ENCODE assay signal across 20 cellular contexts in genomic region chr17:48553837-48554236, GRCh38. TPM values are rescaled to one million over a fixed set of nuclear protein-coding genes. Genes with fewer than 3 reads are reported as not detected.
DNase-seq lines count a peak whose midpoint lies in the region; ATAC-seq and TF ChIP-seq lines count a peak whose summit lies in the region.
"Had no signal": no experiment of that assay in that cellular context is flagged by ENCODE, and none has a peak within 500 bp of the region (broad histone marks: within the 10 kb centered on the region; RNA-seq: fewer than 3 reads in every experiment).

No MANE protein-coding gene starts in this region.

- no peak for TF ChIP-seq POLR2A in transverse colon (IDR thresholded peaks at IDR 0.05)

- H3K36me3 Mint-ChIP-seq in endodermal cell (ENCODE audit: low read depth) (no peaks in the 10 kb centered on the region), nephron (ENCODE audit: low read depth) (peaks cover 34% of the 10 kb centered on the region)
- H3K36me3 Mint-ChIP-seq: activated naive CD8-positive, alpha-beta T cell had no signal

- H3K9me3 ChIP-seq in endodermal cell (ENCODE audit: control insufficient read depth, low read length) (no peaks in the 10 kb centered on the region), transverse colon (no peaks in the 10 kb centered on the region)

- peaks cover 99% of the 10 kb centered on the region for H3K27me3 Mint-ChIP-seq in endodermal cell (ENCODE audit: insufficient read depth)
- peaks cover 12% of the 10 kb centered on the region for H3K27me3 Mint-ChIP-seq in nephron (ENCODE audit: low read depth)

- H3K4me1 Mint-ChIP-seq in endodermal cell (peaks cover 12% of the 10 kb centered on the region), nephron (peaks cover 73% of the 10 kb centered on the region)

- H3K27ac ChIP-seq in endodermal cell (ENCODE audit: low read depth, low read length) (peak overlapping the region; percentile 42), transverse colon (peak overlapping the region; percentile 89 to 95 (median 94))
- H3K27ac ChIP-seq: 22Rv1 had no signal

- DNase-seq in DMS79 treated with DMSO at 0.1 percent for 48 hours (lab: John Stamatoyannopoulos, UW) (peak; percentile 38), DMS79 (lab: John Stamatoyannopoulos, UW) (no peak), endodermal cell (no peak), transverse colon (no peak), COLO829 (ENCODE audit: low spot score) (no peak)
- no peak for DNase-seq in activated CD8-positive, alpha-beta memory T cell treated with anti-CD3 and anti-CD28 coated beads, Interleukin-2, amount 50 U/mL, for 4 hours
- DNase-seq: activated B cell treated with CpG ODN at 0.5 μM for 24 hours; GF-D8; GOT3; NCI-H1092 treated with DMSO at 0.1 percent for 48 hours; NCI-H2227 treated with DMSO at 0.1 percent for 48 hours; stimulated activated CD4-positive, alpha-beta T cell treated with anti-CD3 and anti-CD28 coated beads, Interleukin-4, amount 100 ng/mL, for 24 hours had no signal

- H3K4me3 ChIP-seq in endodermal cell (ENCODE audit: low read length): peak overlapping the region; percentile 73
- H3K4me3 ChIP-seq in transverse colon: peak overlapping the region in 1 of 4 donors; percentile 54

- no peak for TF ChIP-seq CTCF in endodermal cell (conservative IDR thresholded peaks at IDR 0.05)
- TF ChIP-seq CTCF in nephron (IDR thresholded peaks at IDR 0.05; ENCODE audit: unreplicated experiment in 3 of 3): no peak
- TF ChIP-seq CTCF in transverse colon (IDR thresholded peaks at IDR 0.05): no peak

- no peak overlapping the region for H3K9ac ChIP-seq in endodermal cell (ENCODE audit: extremely low read depth, low read length, poor library complexity, severe bottlenecking)

- peaks cover 99% of the 10 kb centered on the region for H3K27me3 ChIP-seq in endodermal cell (ENCODE audit: control insufficient read depth, insufficient read depth, low read length, poor library complexity, severe bottlenecking)
- no peaks in the 10 kb centered on the region for H3K27me3 ChIP-seq in transverse colon

- H3K36me3 ChIP-seq in endodermal cell (ENCODE audit: control insufficient read depth, insufficient read depth, low read length) (no peaks in the 10 kb centered on the region), transverse colon (no peaks in the 10 kb centered on the region)

- intact Hi-C loops in transverse colon (cut with DNase I; ENCODE audit: low total_unique reads): no loop called here

- H3K27ac Mint-ChIP-seq in endodermal cell (no peak overlapping the region), nephron (peak overlapping the region; percentile 97 to 100 (median 99))
- H3K27ac Mint-ChIP-seq: activated B cell treated with CpG ODN at 0.5 μM for 24 hours; activated naive CD8-positive, alpha-beta T cell; dendritic cell treated with granulocyte-macrophage colony-stimulating factor and Interleukin-4, amounts not matched to agents 40 ng/mL and 50 ng/mL, for 4 days; stimulated activated effector memory CD8-positive, alpha-beta T cell treated with anti-CD3 and anti-CD28 coated beads, Interleukin-12 subunit alpha, Interleukin-12 subunit beta, amount 100 ng/mL, for 72 hours had no signal

- no peak for TF ChIP-seq EP300 in transverse colon (IDR thresholded peaks at IDR 0.05; ENCODE audit: low read depth)

- H3K4me1 ChIP-seq in endodermal cell (ENCODE audit: control insufficient read depth, insufficient read depth, low read length) (peaks cover 10% of the 10 kb centered on the region), transverse colon (peaks cover 18 to 82% (median 48%) of the 10 kb centered on the region in 4 donors)

- in situ Hi-C loops in transverse colon (cut with MboI; ENCODE audit: low pct_ligation_motif_present in 1 of 4, low pct_unique_long_range_greater_than_20kb in 1 of 4, low sequenced_read_pairs in 3 of 4): no loop called here

- H3K4me3 Mint-ChIP-seq in endodermal cell (no peak overlapping the region), nephron (peak overlapping the region; percentile 76 to 88 (median 83))
- H3K4me3 Mint-ChIP-seq: activated B cell treated with CpG ODN at 0.5 μM for 24 hours; dendritic cell treated with granulocyte-macrophage colony-stimulating factor and Interleukin-4, amounts not matched to agents 40 ng/mL and 50 ng/mL, for 4 days; stimulated activated effector memory CD8-positive, alpha-beta T cell treated with anti-CD3 and anti-CD28 coated beads, Interleukin-12 subunit alpha, Interleukin-12 subunit beta, amount 100 ng/mL, for 72 hours had no signal

- H3K9me3 Mint-ChIP-seq in endodermal cell (no peaks in the 10 kb centered on the region), nephron (no peaks in the 10 kb centered on the region)
- H3K9me3 Mint-ChIP-seq: activated B cell treated with CpG ODN at 0.5 μM for 24 hours; dendritic cell treated with granulocyte-macrophage colony-stimulating factor and Interleukin-4, amounts not matched to agents 40 ng/mL and 50 ng/mL, for 4 days; stimulated activated effector memory CD8-positive, alpha-beta T cell treated with anti-CD3 and anti-CD28 coated beads, Interleukin-12 subunit alpha, Interleukin-12 subunit beta, amount 100 ng/mL, for 72 hours had no signal

- no peak for ATAC-seq in GM21515 (IDR thresholded peaks at IDR 0.05; ENCODE audit: unreplicated experiment)
- ATAC-seq: stimulated activated effector memory CD8-positive, alpha-beta T cell treated with anti-CD3 and anti-CD28 coated beads, Interleukin-12 subunit alpha, Interleukin-12 subunit beta, amount 100 ng/mL, for 72 hours had no signal

- 25 to 29% methylated on average over 1 of the region's 1 CpG for WGBS in endodermal cell (ENCODE audit: insufficient coverage in 1 of 2, insufficient read length in 1 of 2), 2 experiments
- 61 to 67% methylated on average over 1 of the region's 1 CpG for WGBS in transverse colon (ENCODE audit: low coverage in 1 of 2), 2 donors

RNA-seq across cellular contexts. Expression of gene HOXB2, which starts 8.9 kb away (rescaled TPM):
- under 1 TPM in 1 of 2 donors, not detected in 1; 0.22 TPM for total RNA-seq in endodermal cell
- polyA plus RNA-seq in endodermal cell (2013, experiment 1 of 2): 121 TPM
- 124 TPM for polyA plus RNA-seq in endodermal cell (2013, experiment 2 of 2)
- total RNA-seq in transverse colon: 10 to 100 TPM in 3 of 4 donors, not detected in 1; 13.5 to 93.9 (median 13.8) TPM

RNA-seq across cellular contexts. Expression of gene HOXB1, which starts 23.0 kb away (rescaled TPM):
- total RNA-seq in endodermal cell: not detected
- 27.1 TPM for polyA plus RNA-seq in endodermal cell (2013, experiment 1 of 2)
- polyA plus RNA-seq in endodermal cell (2013, experiment 2 of 2): 28.3 TPM
- total RNA-seq in transverse colon: not detected
- total RNA-seq: activated B cell treated with CpG ODN at 0.5 μM for 24 hours, fibroblast of villous mesenchyme, pulmonary artery endothelial cell had no signal

RNA-seq across cellular contexts. Expression of gene HOXB4, which starts 24.3 kb away (rescaled TPM):
- total RNA-seq in endodermal cell: not detected
- polyA plus RNA-seq in endodermal cell (2013, experiment 1 of 2): 3.5 TPM
- polyA plus RNA-seq in endodermal cell (2013, experiment 2 of 2): 3.4 TPM
- total RNA-seq in transverse colon: 1 to 10 TPM in 3 of 4 donors, not detected in 1; 1.9 to 4.8 (median 2.0) TPM

RNA-seq across cellular contexts. Expression of gene HOXB3, which starts 36.2 kb away (rescaled TPM):
- not detected for total RNA-seq in endodermal cell
- polyA plus RNA-seq in endodermal cell (2013, experiment 1 of 2): 36.0 TPM
- 33.5 TPM for polyA plus RNA-seq in endodermal cell (2013, experiment 2 of 2)
- 10 to 100 TPM; 25.7 to 57.1 (median 34.9) TPM for total RNA-seq in transverse colon

RNA-seq across cellular contexts. Expression of gene HOXB5, which starts 39.7 kb away (rescaled TPM):
- total RNA-seq in endodermal cell (not detected), transverse colon (10 to 100 TPM; 10.5 to 35.4 (median 18.7) TPM)
- 5.3 TPM for polyA plus RNA-seq in endodermal cell (2013, experiment 1 of 2)
- 2.5 TPM for polyA plus RNA-seq in endodermal cell (2013, experiment 2 of 2)
- total RNA-seq: activated B cell treated with CpG ODN at 0.5 μM for 24 hours had no signal
